1 cellular context compared by ENCODE assay signal in the genomic region with DNA sequence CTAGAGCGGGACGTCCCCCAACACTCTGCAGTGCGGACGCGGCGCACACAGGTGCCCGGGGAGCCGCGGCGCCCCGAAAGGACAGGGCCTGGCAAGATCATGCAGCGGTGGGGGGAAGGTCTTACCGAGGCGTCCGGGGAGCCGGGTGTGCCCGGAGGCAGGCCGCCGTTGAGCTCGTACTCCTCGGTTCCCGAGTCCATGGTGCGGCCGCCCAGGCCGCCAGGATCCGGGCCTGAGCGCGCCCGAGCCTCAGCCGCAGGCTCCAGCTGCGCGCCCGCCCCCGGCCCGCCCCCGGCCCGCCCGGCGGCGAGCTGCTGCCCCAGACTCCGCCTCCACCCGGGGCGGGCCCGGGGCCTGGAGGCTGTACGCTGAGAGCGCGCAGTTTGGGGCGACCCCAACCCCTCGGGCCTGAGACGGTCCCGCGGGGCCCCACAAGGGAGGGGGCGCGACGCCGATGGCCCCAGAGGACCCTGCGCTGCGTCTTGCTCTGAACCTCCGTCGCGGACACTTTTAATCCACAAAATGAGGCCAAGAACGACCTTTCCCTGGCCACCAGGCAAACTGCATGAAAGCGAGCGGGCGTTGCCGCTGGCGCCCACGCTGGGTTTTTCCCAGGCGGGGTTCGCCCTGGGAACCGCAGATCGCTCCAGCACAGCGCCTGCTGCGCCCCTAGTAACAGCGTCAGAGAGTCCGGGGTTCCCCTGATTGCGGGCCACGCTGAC.
TF ChIP-seq lines count a peak whose summit lies in the region.

A gene with protein sequence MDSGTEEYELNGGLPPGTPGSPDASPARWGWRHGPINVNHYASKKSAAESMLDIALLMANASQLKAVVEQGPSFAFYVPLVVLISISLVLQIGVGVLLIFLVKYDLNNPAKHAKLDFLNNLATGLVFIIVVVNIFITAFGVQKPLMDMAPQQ (minus strand): TSS at position 234 of the 722 bp plus-strand sequence. CDS start 34 bp downstream, at position 200.

TF ChIP-seq in WTC11, 78 proteins besides CTCF, POLR2A, EP300 and RAD21 (continued from another document):
- TF ChIP-seq, protein P1, sequence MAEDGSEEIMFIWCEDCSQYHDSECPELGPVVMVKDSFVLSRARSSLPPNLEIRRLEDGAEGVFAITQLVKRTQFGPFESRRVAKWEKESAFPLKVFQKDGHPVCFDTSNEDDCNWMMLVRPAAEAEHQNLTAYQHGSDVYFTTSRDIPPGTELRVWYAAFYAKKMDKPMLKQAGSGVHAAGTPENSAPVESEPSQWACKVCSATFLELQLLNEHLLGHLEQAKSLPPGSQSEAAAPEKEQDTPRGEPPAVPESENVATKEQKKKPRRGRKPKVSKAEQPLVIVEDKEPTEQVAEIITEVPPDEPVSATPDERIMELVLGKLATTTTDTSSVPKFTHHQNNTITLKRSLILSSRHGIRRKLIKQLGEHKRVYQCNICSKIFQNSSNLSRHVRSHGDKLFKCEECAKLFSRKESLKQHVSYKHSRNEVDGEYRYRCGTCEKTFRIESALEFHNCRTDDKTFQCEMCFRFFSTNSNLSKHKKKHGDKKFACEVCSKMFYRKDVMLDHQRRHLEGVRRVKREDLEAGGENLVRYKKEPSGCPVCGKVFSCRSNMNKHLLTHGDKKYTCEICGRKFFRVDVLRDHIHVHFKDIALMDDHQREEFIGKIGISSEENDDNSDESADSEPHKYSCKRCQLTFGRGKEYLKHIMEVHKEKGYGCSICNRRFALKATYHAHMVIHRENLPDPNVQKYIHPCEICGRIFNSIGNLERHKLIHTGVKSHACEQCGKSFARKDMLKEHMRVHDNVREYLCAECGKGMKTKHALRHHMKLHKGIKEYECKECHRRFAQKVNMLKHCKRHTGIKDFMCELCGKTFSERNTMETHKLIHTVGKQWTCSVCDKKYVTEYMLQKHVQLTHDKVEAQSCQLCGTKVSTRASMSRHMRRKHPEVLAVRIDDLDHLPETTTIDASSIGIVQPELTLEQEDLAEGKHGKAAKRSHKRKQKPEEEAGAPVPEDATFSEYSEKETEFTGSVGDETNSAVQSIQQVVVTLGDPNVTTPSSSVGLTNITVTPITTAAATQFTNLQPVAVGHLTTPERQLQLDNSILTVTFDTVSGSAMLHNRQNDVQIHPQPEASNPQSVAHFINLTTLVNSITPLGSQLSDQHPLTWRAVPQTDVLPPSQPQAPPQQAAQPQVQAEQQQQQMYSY (CRISPR knock-in tag; IDR thresholded peaks at IDR 0.05) = peak; percentile 31; the same call in 1 of the 2 replicates
- TF ChIP-seq, protein P2, sequence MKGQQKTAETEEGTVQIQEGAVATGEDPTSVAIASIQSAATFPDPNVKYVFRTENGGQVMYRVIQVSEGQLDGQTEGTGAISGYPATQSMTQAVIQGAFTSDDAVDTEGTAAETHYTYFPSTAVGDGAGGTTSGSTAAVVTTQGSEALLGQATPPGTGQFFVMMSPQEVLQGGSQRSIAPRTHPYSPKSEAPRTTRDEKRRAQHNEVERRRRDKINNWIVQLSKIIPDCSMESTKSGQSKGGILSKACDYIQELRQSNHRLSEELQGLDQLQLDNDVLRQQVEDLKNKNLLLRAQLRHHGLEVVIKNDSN (CRISPR knock-in tag; IDR thresholded peaks at IDR 0.05) = no peak
- TF ChIP-seq, protein P3, sequence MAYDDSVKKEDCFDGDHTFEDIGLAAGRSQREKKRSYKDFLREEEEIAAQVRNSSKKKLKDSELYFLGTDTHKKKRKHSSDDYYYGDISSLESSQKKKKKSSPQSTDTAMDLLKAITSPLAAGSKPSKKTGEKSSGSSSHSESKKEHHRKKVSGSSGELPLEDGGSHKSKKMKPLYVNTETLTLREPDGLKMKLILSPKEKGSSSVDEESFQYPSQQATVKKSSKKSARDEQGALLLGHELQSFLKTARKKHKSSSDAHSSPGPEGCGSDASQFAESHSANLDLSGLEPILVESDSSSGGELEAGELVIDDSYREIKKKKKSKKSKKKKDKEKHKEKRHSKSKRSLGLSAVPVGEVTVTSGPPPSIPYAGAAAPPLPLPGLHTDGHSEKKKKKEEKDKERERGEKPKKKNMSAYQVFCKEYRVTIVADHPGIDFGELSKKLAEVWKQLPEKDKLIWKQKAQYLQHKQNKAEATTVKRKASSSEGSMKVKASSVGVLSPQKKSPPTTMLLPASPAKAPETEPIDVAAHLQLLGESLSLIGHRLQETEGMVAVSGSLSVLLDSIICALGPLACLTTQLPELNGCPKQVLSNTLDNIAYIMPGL (CRISPR knock-in tag; IDR thresholded peaks at IDR 0.05) = 0 out of 2 replicates have a peak, but pooled peaks have one; percentile 12
- 0 out of 2 replicates have a peak, but pooled peaks have one; percentile 23 for TF ChIP-seq CREM (CRISPR knock-in tag; IDR thresholded peaks at IDR 0.05)
- TF ChIP-seq KAT7 (CRISPR knock-in tag; IDR thresholded peaks at IDR 0.05; ENCODE audit: borderline replicate concordance) = peak; percentile 78
